Comparison of ENCODE assay signal across 10 cellular contexts in the genomic region with DNA sequence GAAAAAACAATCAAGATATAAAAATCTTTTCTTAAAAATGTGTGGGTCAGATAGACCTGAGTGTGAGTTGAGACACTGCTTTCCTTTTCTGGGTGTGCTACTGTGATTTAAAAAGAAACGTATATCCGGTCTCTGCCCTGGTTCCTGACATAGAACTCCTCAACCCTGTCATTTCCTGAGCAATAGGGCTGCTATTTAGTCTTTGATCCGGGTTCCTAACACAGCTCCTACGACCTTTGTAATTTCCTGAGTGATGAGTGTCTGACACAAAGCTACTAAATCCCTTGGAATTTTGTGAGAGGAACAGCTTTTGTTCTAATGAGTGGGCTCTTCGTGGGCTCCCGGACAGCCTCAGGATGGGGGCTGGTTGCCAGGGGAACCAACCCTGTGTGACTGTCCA.
DNase-seq lines count a peak whose midpoint lies in the region; ATAC-seq and TF ChIP-seq lines count a peak whose summit lies in the region.
"Had no signal": no experiment of that assay in that cellular context is flagged by ENCODE, and none has a peak within 500 bp of the region (broad histone marks: within the 10 kb centered on the region; RNA-seq: fewer than 3 reads in every experiment).

No MANE protein-coding gene starts in this region.

- no peaks in the 10 kb centered on the region for H3K4me1 ChIP-seq in breast epithelium
- no peaks in the 10 kb centered on the region for H3K4me1 ChIP-seq in upper lobe of left lung
- peaks cover 0 to 6% (median 1%) of the 10 kb centered on the region in 4 donors for H3K4me1 ChIP-seq in esophagus muscularis mucosa

- DNase-seq in MCF 10A (ENCODE audit: unreplicated experiment) = peak; percentile 5
- DNase-seq in breast epithelium (ENCODE audit: low spot score in 2 of 2) = no peak
- peak; percentile 24 for DNase-seq in activated CD8-positive, alpha-beta T cell treated with anti-CD3 and anti-CD28 coated beads, Interleukin-2, amount 10 ng/mL, durations not matched to agents 7 days and 5 days
- DNase-seq in left ventricle myocardium superior = no peak
- DNase-seq in upper lobe of left lung = no peak
- no peak for DNase-seq in esophagus muscularis mucosa (ENCODE audit: extremely low spot score)
- DNase-seq in activated gamma-delta T cell (lab: John Stamatoyannopoulos, UW) = no peak
- DNase-seq in NCI-H2196 treated with DMSO at 0.1 percent for 48 hours (lab: John Stamatoyannopoulos, UW; ENCODE audit: unreplicated experiment) = no peak
- DNase-seq: KG1; stimulated activated CD4-positive, alpha-beta T cell treated with anti-CD3 and anti-CD28 coated beads, Interleukin-12 subunit alpha, Interleukin-12 subunit beta, amount 100 ng/mL, for 4 hours had no signal

- POLR2A ChIA-PET in MCF 10A (lab: Yijun Ruan, JAX) = interaction anchor here (0.7 kb wide), 1 partner anchor 389 kb away, joined by 3 read pairs; no protein-coding TSS in a partner anchor
- POLR2A ChIA-PET in activated CD8-positive, alpha-beta T cell treated with anti-CD3 and anti-CD28 coated beads, Interleukin-2, amount 10 ng/mL, durations not matched to agents 7 days and 5 days (lab: Charles Lee) = no interaction called here

- no peak overlapping the region for H3K27ac Mint-ChIP-seq in MCF 10A (ENCODE audit: low read depth, unreplicated experiment)
- H3K27ac Mint-ChIP-seq in activated CD8-positive, alpha-beta T cell treated with anti-CD3 and anti-CD28 coated beads, Interleukin-2, amount 10 ng/mL, durations not matched to agents 7 days and 5 days = peak overlapping the region; percentile 53

- no peak overlapping the region for H3K4me3 Mint-ChIP-seq in MCF 10A (ENCODE audit: unreplicated experiment)
- H3K4me3 Mint-ChIP-seq in activated CD8-positive, alpha-beta T cell treated with anti-CD3 and anti-CD28 coated beads, Interleukin-2, amount 10 ng/mL, durations not matched to agents 7 days and 5 days = no peak overlapping the region

- H3K9me3 ChIP-seq in breast epithelium (no peaks in the 10 kb centered on the region), upper lobe of left lung (no peaks in the 10 kb centered on the region), esophagus muscularis mucosa (no peaks in the 10 kb centered on the region)

- no peak for TF ChIP-seq CTCF in MCF 10A (IDR thresholded peaks at IDR 0.05; ENCODE audit: unreplicated experiment)
- TF ChIP-seq CTCF in breast epithelium (IDR thresholded peaks at IDR 0.05) = no peak
- TF ChIP-seq CTCF in upper lobe of left lung (IDR thresholded peaks at IDR 0.05) = no peak
- TF ChIP-seq CTCF in esophagus muscularis mucosa (IDR thresholded peaks at IDR 0.05) = no peak

- H3K36me3 Mint-ChIP-seq in MCF 10A (ENCODE audit: insufficient read depth, unreplicated experiment) = peaks cover 13% of the 10 kb centered on the region
- H3K36me3 Mint-ChIP-seq in activated CD8-positive, alpha-beta T cell treated with anti-CD3 and anti-CD28 coated beads, Interleukin-2, amount 10 ng/mL, durations not matched to agents 7 days and 5 days (ENCODE audit: low read depth) = peaks cover 4% of the 10 kb centered on the region

- H3K4me3 ChIP-seq in breast epithelium (no peak overlapping the region), upper lobe of left lung (no peak overlapping the region), esophagus muscularis mucosa (no peak overlapping the region)

- no peaks in the 10 kb centered on the region for H3K27me3 ChIP-seq in breast epithelium
- no peaks in the 10 kb centered on the region for H3K27me3 ChIP-seq in upper lobe of left lung
- no peaks in the 10 kb centered on the region for H3K27me3 ChIP-seq in esophagus muscularis mucosa

- intact Hi-C loops in MCF 10A (cut with micrococcal nuclease) (loop anchor here (10.0 kb wide), 1 partner anchor 564 kb away; no protein-coding TSS in a partner anchor), breast epithelium (cut with DNase I; ENCODE audit: low total_unique reads) (no loop called here), left ventricle myocardium superior (cut with micrococcal nuclease) (loop anchor here (10.0 kb wide), 1 partner anchor 164 kb away; a partner anchor contains a TSS), esophagus muscularis mucosa (cut with DNase I) (no loop called here)

- CTCF ChIA-PET in MCF 10A (lab: Yijun Ruan, JAX) = interaction anchor here (0.6 to 1.8 kb wide), 4 partner anchors 55 to 242 kb away, joined by 3 to 6 read pairs (median 4); no protein-coding TSS in a partner anchor
- CTCF ChIA-PET in activated CD8-positive, alpha-beta T cell treated with anti-CD3 and anti-CD28 coated beads, Interleukin-2, amount 10 ng/mL, durations not matched to agents 7 days and 5 days (lab: Charles Lee) = no interaction called here

- WGBS in upper lobe of left lung, 2 donors = 23 to 26% methylated on average over 6 of the region's 6 CpGs
- WGBS in esophagus muscularis mucosa = 35% methylated on average over 6 of the region's 6 CpGs

- TF ChIP-seq POLR2A in breast epithelium (IDR thresholded peaks at IDR 0.05) = no peak
- no peak for TF ChIP-seq POLR2A in upper lobe of left lung (IDR thresholded peaks at IDR 0.05)
- no peak for TF ChIP-seq POLR2A in esophagus muscularis mucosa (IDR thresholded peaks at IDR 0.05; ENCODE audit: low read depth)

- TF ChIP-seq EP300 in upper lobe of left lung (IDR thresholded peaks at IDR 0.05) (peak in 1 of 4 donors; percentile 11), esophagus muscularis mucosa (IDR thresholded peaks at IDR 0.05) (no peak)

- TSS peak; percentile 28 for BruUV-seq in MCF 10A (replicated peaks; lab: Mats Ljungman, UMichigan)

- peak; percentile 65 for ATAC-seq in activated CD8-positive, alpha-beta T cell treated with anti-CD3 and anti-CD28 coated beads, Interleukin-2, amount 10 ng/mL, durations not matched to agents 7 days and 5 days
- ATAC-seq in left ventricle myocardium superior (peak; percentile 42), upper lobe of left lung (ENCODE audit: low FRiP score in 2 of 2) (peak in 1 of 2 donors; percentile 32)

- H3K9me3 Mint-ChIP-seq in MCF 10A (ENCODE audit: unreplicated experiment) = no peaks in the 10 kb centered on the region
- H3K9me3 Mint-ChIP-seq in activated CD8-positive, alpha-beta T cell treated with anti-CD3 and anti-CD28 coated beads, Interleukin-2, amount 10 ng/mL, durations not matched to agents 7 days and 5 days (ENCODE audit: insufficient read depth) = no peaks in the 10 kb centered on the region

- H3K36me3 ChIP-seq in breast epithelium (no peaks in the 10 kb centered on the region), upper lobe of left lung (peaks cover 0 to 10% (median 3%) of the 10 kb centered on the region in 4 donors), esophagus muscularis mucosa (peaks cover 5 to 28% (median 9%) of the 10 kb centered on the region in 4 donors)

- H3K27me3 Mint-ChIP-seq in MCF 10A (ENCODE audit: insufficient read depth, unreplicated experiment) = no peaks in the 10 kb centered on the region
- no peaks in the 10 kb centered on the region for H3K27me3 Mint-ChIP-seq in activated CD8-positive, alpha-beta T cell treated with anti-CD3 and anti-CD28 coated beads, Interleukin-2, amount 10 ng/mL, durations not matched to agents 7 days and 5 days (ENCODE audit: low read depth)

- peak overlapping the region in 1 of 2 donors; percentile 69 for H3K27ac ChIP-seq in breast epithelium
- H3K27ac ChIP-seq in upper lobe of left lung = peak overlapping the region in 3 of 4 donors; percentile 38 to 85 (median 47)
- peak overlapping the region in 2 of 4 donors; percentile 4 to 44 for H3K27ac ChIP-seq in esophagus muscularis mucosa (replicated peaks in 1 of 4)

- H3K4me1 Mint-ChIP-seq in MCF 10A (ENCODE audit: insufficient read depth, unreplicated experiment) = peaks cover 7% of the 10 kb centered on the region
- H3K4me1 Mint-ChIP-seq in activated CD8-positive, alpha-beta T cell treated with anti-CD3 and anti-CD28 coated beads, Interleukin-2, amount 10 ng/mL, durations not matched to agents 7 days and 5 days (ENCODE audit: low read depth) = peaks cover 17% of the 10 kb centered on the region

Comparison
In these comparisons a context has a peak if more than half of its experiments do, and no peak if none do; other contexts are left out.
1. DNase-seq: peak in MCF 10A (single experiment) and activated CD8-positive, alpha-beta T cell treated with anti-CD3 and anti-CD28 coated beads, Interleukin-2, amount 10 ng/mL, durations not matched to agents 7 days and 5 days (single experiment); none in breast epithelium (0 of 2), left ventricle myocardium superior (single experiment), upper lobe of left lung (0 of 2), esophagus muscularis mucosa (single experiment), activated gamma-delta T cell (single experiment) and NCI-H2196 treated with DMSO at 0.1 percent for 48 hours (single experiment).
2. intact Hi-C loops: an anchor here in MCF 10A (10.0 kb wide) and left ventricle myocardium superior (10.0 kb wide); none called in breast epithelium and esophagus muscularis mucosa.